Comparison of ENCODE assay signal across 12 cellular contexts in the genomic region with DNA sequence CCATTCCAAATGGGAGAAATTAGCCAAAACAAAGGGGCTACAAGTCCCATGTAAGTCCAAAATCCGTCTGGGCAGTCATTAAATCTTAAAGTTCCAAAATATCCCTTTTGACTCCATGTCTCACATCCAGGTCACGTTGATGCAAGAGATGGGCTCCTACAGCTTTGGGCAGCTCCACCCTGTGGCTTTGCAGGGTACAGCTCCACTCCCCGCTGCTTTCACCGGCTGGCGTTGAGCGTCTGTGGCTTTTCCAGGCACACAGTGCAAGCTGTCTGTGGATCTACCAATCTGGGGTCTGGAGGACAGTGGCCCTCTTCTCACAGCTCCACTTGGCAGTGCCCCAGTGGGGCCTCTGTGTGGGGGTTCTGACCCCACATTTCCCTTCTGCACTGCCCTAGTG. TPM values are rescaled to one million over a fixed set of nuclear protein-coding genes. Genes with fewer than 3 reads are reported as not detected.
DNase-seq lines count a peak whose midpoint lies in the region; ATAC-seq, FAIRE-seq and TF ChIP-seq lines count a peak whose summit lies in the region.
"Had no signal": no experiment of that assay in that cellular context is flagged by ENCODE, and none has a peak within 500 bp of the region (broad histone marks: within the 10 kb centered on the region; RNA-seq: fewer than 3 reads in every experiment).

No MANE protein-coding gene starts in this region.

- no peak for FAIRE-seq in H1 (lab: Jason Lieb, UNC)
- FAIRE-seq in urothelium cell line (lab: Jason Lieb, UNC), result no peak

- H2BK15ac ChIP-seq in H1 (ENCODE audit: low read length), result no peak overlapping the region

- H3K23ac ChIP-seq in H1 (ENCODE audit: insufficient read length), result no peak overlapping the region

- H4K5ac ChIP-seq in H1 (ENCODE audit: insufficient read length, low read depth, low read length), result no peak overlapping the region

- CTCF ChIA-PET in H1 (lab: Charles Lee; ENCODE audit: partially characterized antibody), result interaction anchor here (0.7 to 1.6 kb wide), 5 partner anchors 10 to 524 kb away, joined by 3 to 5 read pairs (median 4); no protein-coding TSS in a partner anchor

- no peak for TF ChIP-seq EP300 in H1 (IDR thresholded peaks at IDR 0.05; ENCODE audit: borderline replicate concordance in 1 of 2, low read depth in 2 of 2, low read length in 2 of 2)

- no peaks in the 10 kb centered on the region for H3K36me3 Mint-ChIP-seq in type B pancreatic cell
- H3K36me3 Mint-ChIP-seq: CD8-positive, alpha-beta memory T cell had no signal

- no peaks in the 10 kb centered on the region for H3K23me2 ChIP-seq in H1 (ENCODE audit: low read depth, low read length)

- no peak for ATAC-seq in GM18858 (IDR thresholded peaks at IDR 0.05; ENCODE audit: unreplicated experiment)
- ATAC-seq: left lung had no signal

- no peak overlapping the region for H3K27ac ChIP-seq in H1 (ENCODE audit: low read depth, low read length)
- H3K27ac ChIP-seq: epithelial cell of prostate, left lung had no signal

- H3K79me1 ChIP-seq in H1 (ENCODE audit: low read depth, low read length), result no peaks in the 10 kb centered on the region

- H3K56ac ChIP-seq in H1 (replicated peaks; ENCODE audit: insufficient read length, low read depth, low read length), result no peak overlapping the region

- no peak overlapping the region for H2BK20ac ChIP-seq in H1 (ENCODE audit: low read length)

- H3K9me3 Mint-ChIP-seq in type B pancreatic cell, result peaks cover 8% of the 10 kb centered on the region

- H3K36me3 ChIP-seq in H1 (ENCODE audit: control insufficient read depth in 2 of 4, insufficient read depth in 4 of 4, low read length in 3 of 4), result no peaks in the 10 kb centered on the region
- H3K36me3 ChIP-seq: HAP-1, left lung had no signal

- 85% methylated on average over 6 of the region's 6 CpGs; no CpG with 5 or more reads in 1 of the 2 experiments for WGBS in H1 (ENCODE audit: extremely low coverage in 1 of 2, insufficient coverage in 1 of 2, insufficient read length in 1 of 2, insufficient replicate concordance in 2 of 2, low coverage in 1 of 2, low lambda C conversion rate in 2 of 2, missing lambda C conversion rate in 1 of 2), 2 experiments

- H3K9ac ChIP-seq in H1 (replicated peaks in 1 of 4; ENCODE audit: extremely low read depth in 1 of 4, low read depth in 3 of 4, low read length in 3 of 4), result no peak overlapping the region

- TF ChIP-seq POLR2A in NB4 (IDR thresholded peaks at IDR 0.05; ENCODE audit: extremely low read depth, insufficient read length) (no peak), H1 (IDR thresholded peaks at IDR 0.05; ENCODE audit: control extremely low read depth in 1 of 2, low read depth in 2 of 2, low read length in 2 of 2) (no peak)

- H3K4me3 ChIP-seq in NB4 (ENCODE audit: low read depth, low read length) (no peak overlapping the region), H1 (ENCODE audit: extremely low read depth in 1 of 4, insufficient read depth in 2 of 4, low read depth in 3 of 4, low read length in 4 of 4) (no peak overlapping the region)
- H3K4me3 ChIP-seq: HAP-1, left lung had no signal

- peak; percentile 7 for DNase-seq in stimulated activated CD4-positive, alpha-beta T cell treated with anti-CD3 and anti-CD28 coated beads, Interleukin-15, amount 100 ng/mL, for 24 hours
- DNase-seq in stimulated activated CD4-positive, alpha-beta T cell treated with anti-CD3 and anti-CD28 coated beads, Interleukin-12 subunit alpha, Interleukin-12 subunit beta, amount 100 ng/mL, for 4 hours, result no peak
- peak; percentile 14 for DNase-seq in NB4 (ENCODE audit: low read depth)
- peak in 1 of 2 experiments; percentile 52 for DNase-seq in H1 (ENCODE audit: low read depth in 1 of 2, low spot score in 2 of 2)
- DNase-seq in type B pancreatic cell (ENCODE audit: extremely low spot score, unreplicated experiment), result no peak
- no peak for DNase-seq in NCI-H1436 (lab: John Stamatoyannopoulos, UW)
- no peak for DNase-seq in urothelium cell line (ENCODE audit: low spot score)
- DNase-seq: CD8-positive, alpha-beta memory T cell; left lung had no signal

- no peak overlapping the region for H2BK12ac ChIP-seq in H1 (ENCODE audit: low read depth, low read length)

- H3K4me1 ChIP-seq in H1 (replicated peaks in 1 of 4; ENCODE audit: control insufficient read depth in 3 of 4, insufficient read depth in 4 of 4, low read length in 3 of 4), result no peaks in the 10 kb centered on the region
- H3K4me1 ChIP-seq: HAP-1, left lung had no signal

- H3K4me3 Mint-ChIP-seq in type B pancreatic cell, result no peak overlapping the region
- H3K4me3 Mint-ChIP-seq: CD8-positive, alpha-beta memory T cell had no signal

- H4K20me1 ChIP-seq in H1 (replicated peaks in 1 of 2; ENCODE audit: control insufficient read depth in 1 of 2, insufficient read depth in 2 of 2, low read length in 2 of 2), result no peaks in the 10 kb centered on the region

- no peak overlapping the region for H3K18ac ChIP-seq in H1 (ENCODE audit: extremely low read depth, low read length)

- H3K27me3 Mint-ChIP-seq in type B pancreatic cell, result no peaks in the 10 kb centered on the region

- no peak overlapping the region for H4K8ac ChIP-seq in H1 (ENCODE audit: extremely low read depth, insufficient read depth, low read length)

- no peaks in the 10 kb centered on the region for H3K27me3 ChIP-seq in H1 (replicated peaks in 1 of 4; ENCODE audit: control insufficient read depth in 3 of 4, extremely low read depth in 1 of 4, insufficient read depth in 3 of 4, low read length in 3 of 4)
- H3K27me3 ChIP-seq: left lung had no signal

- TF ChIP-seq CTCF in NB4 (IDR thresholded peaks at IDR 0.05; ENCODE audit: low read depth, low read length), result peak; percentile 33
- peak; percentile 15 to 41 (median 33); a peak in 3 of 4 replicates for TF ChIP-seq CTCF in H1 (IDR thresholded peaks at IDR 0.05; ENCODE audit: control extremely low read depth in 1 of 3, insufficient read depth in 1 of 3, low read depth in 1 of 3, low read length in 3 of 3)
- peak; percentile 42 for TF ChIP-seq CTCF in type B pancreatic cell (conservative IDR thresholded peaks at IDR 0.05)

- H3K4ac ChIP-seq in H1 (replicated peaks; ENCODE audit: insufficient read length, low read depth, low read length), result no peak overlapping the region

- H2BK120ac ChIP-seq in H1 (replicated peaks; ENCODE audit: low read depth, low read length), result no peak overlapping the region

- peak; percentile 33; a peak in 2 of 4 replicates for TF ChIP-seq RAD21 in H1 (IDR thresholded peaks at IDR 0.05 in 1 of 2, conservative IDR thresholded peaks at IDR 0.05 in 1 of 2; ENCODE audit: low read depth in 2 of 2, low read length in 2 of 2)

- H3K14ac ChIP-seq in H1 (ENCODE audit: insufficient read length), result no peak overlapping the region

- no peak overlapping the region for H3K27ac Mint-ChIP-seq in type B pancreatic cell
- H3K27ac Mint-ChIP-seq: CD8-positive, alpha-beta memory T cell had no signal

- H2AK5ac ChIP-seq in H1 (ENCODE audit: low read depth, low read length), result no peak overlapping the region

- H2BK5ac ChIP-seq in H1 (ENCODE audit: low read depth, low read length), result no peak overlapping the region

- no peaks in the 10 kb centered on the region for H3K4me1 Mint-ChIP-seq in type B pancreatic cell (ENCODE audit: unreplicated experiment)
- H3K4me1 Mint-ChIP-seq: CD8-positive, alpha-beta memory T cell had no signal

- H3K4me2 ChIP-seq in H1 (ENCODE audit: insufficient read depth in 1 of 2, low read depth in 2 of 2, low read length in 2 of 2), result no peak overlapping the region

- POLR2A ChIA-PET in H1 (lab: Charles Lee; ENCODE audit: partially characterized antibody), result no interaction called here

- H2AFZ ChIP-seq in H1 (ENCODE audit: low read length), result 0 out of 2 replicates have a peak overlapping the region, but pooled peaks have one; percentile 30

- H3K9me3 ChIP-seq in H1 (ENCODE audit: insufficient read depth in 2 of 2, low read depth in 1 of 2, low read length in 1 of 2), result 0 out of 4 replicates have a peak, but pooled peaks cover 0 to 4% of the 10 kb centered on the region in 2 experiments
- H3K9me3 ChIP-seq: HAP-1 had no signal

- no peaks in the 10 kb centered on the region for H3K79me2 ChIP-seq in H1 (ENCODE audit: control insufficient read depth in 1 of 2, insufficient read depth in 2 of 2, low read length in 2 of 2)

- no peak overlapping the region for H4K91ac ChIP-seq in H1 (replicated peaks; ENCODE audit: insufficient read length, low read length)

TF ChIP-seq in H1, 55 proteins besides CTCF, POLR2A, EP300 and RAD21:
- no peak for TF ChIP-seq TBP (IDR thresholded peaks at IDR 0.05; ENCODE audit: low read depth, low read length)
- no peak for TF ChIP-seq SRF (IDR thresholded peaks at IDR 0.05; ENCODE audit: low read depth, low read length)
- no peak for TF ChIP-seq RNF2 (IDR thresholded peaks at IDR 0.05; ENCODE audit: borderline replicate concordance, low read depth, low read length, missing control alignments, poor library complexity, severe bottlenecking)
- TF ChIP-seq, protein P1, sequence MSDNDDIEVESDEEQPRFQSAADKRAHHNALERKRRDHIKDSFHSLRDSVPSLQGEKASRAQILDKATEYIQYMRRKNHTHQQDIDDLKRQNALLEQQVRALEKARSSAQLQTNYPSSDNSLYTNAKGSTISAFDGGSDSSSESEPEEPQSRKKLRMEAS (IDR thresholded peaks at IDR 0.05), result no peak
- TF ChIP-seq POU5F1 (IDR thresholded peaks at IDR 0.05; ENCODE audit: low read depth, low read length), result no peak
TF ChIP-seq in H1: peak in this region for 0.

RNA-seq across cellular contexts. Expression of gene PRG4, which starts 51.3 kb away (rescaled TPM):
- not detected in 2 replicates for total RNA-seq in H1 (2021; fragmentation: NEBNext Ultra II Directional; extraction: Animal tissue kit (Norgen Biotek cat#: 25700))
- polyA plus RNA-seq in H1 (2011; rRNA removed), result not detected in 2 replicates
- polyA plus RNA-seq in H1 (2011; cell fraction: cytosol; rRNA removed), result not detected
- not detected for polyA plus RNA-seq in H1 (2011; cell fraction: nucleus; rRNA removed)
- not detected in 4 replicates for polyA plus RNA-seq in H1 (2012, experiment 1 of 2)
- not detected for polyA plus RNA-seq in H1 (2012, experiment 2 of 2)
- not detected for polyA plus RNA-seq in H1 (2013, experiment 1 of 2)
- polyA plus RNA-seq in H1 (2013, experiment 2 of 2), result not detected
- polyA minus RNA-seq in H1 (2011; rRNA and poly(A)+ RNA removed), result not detected in 2 replicates
- not detected for polyA minus RNA-seq in H1 (2011; cell fraction: cytosol; rRNA and poly(A)+ RNA removed)
- not detected for polyA minus RNA-seq in H1 (2011; cell fraction: nucleus; rRNA and poly(A)+ RNA removed)
- total RNA-seq in type B pancreatic cell (ENCODE audit: low replicate concordance), result not detected in 2 replicates

Comparison
In these comparisons a context has a peak if more than half of its experiments do, and no peak if none do; other contexts are left out.
1. DNase-seq: peak in stimulated activated CD4-positive, alpha-beta T cell treated with anti-CD3 and anti-CD28 coated beads, Interleukin-15, amount 100 ng/mL, for 24 hours (single experiment) and NB4 (single experiment); none in stimulated activated CD4-positive, alpha-beta T cell treated with anti-CD3 and anti-CD28 coated beads, Interleukin-12 subunit alpha, Interleukin-12 subunit beta, amount 100 ng/mL, for 4 hours (single experiment), type B pancreatic cell (single experiment), NCI-H1436 (single experiment) and urothelium cell line (single experiment).
2. Peak in every context shown above with its lines, with median percentiles within 50 percentile points of each other: CTCF ChIP-seq.